1 cellular context compared by ENCODE assay signal in the genomic region with DNA sequence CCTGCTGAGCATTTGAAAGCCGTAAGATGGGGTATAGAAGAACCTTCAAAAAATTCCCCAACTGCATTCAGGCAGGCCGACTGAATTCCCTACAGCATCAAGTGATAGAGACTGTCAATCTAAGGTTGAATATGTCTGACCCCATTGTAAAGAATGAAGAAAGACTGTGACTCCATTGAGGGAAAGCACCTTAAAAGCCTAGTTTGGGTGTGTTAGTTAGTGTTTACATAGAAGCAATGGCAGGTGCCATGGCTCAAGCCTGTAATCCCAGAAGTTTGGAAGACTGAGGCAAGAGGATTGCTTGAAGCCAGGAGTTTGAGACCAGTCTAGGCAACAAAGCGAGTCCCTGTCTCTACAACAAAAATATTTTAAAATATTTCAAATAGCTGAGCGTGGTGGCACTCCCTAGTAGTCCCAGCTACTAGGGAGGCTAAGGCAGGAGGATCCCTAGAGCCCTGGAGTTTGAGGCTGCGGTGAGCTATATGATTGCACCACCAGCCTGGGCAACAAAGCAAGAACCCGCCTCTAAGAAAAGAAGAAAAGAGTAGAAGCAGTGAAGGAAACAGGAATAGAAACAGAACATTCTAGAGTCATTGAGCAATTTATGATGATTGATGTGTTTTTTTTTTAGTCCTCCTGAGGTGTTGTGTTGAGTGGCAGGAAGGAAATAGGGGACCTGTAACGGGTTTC.
A peak's percentile ranks its signal among the peaks of the same experiment; 100 is the strongest.
TF ChIP-seq lines count a peak whose summit lies in the region.

No MANE protein-coding gene starts in this region.

TF ChIP-seq in K562, 482 proteins besides CTCF, POLR2A, EP300 and RAD21 (continued from another document and continues in another):
- TF ChIP-seq, protein P1, sequence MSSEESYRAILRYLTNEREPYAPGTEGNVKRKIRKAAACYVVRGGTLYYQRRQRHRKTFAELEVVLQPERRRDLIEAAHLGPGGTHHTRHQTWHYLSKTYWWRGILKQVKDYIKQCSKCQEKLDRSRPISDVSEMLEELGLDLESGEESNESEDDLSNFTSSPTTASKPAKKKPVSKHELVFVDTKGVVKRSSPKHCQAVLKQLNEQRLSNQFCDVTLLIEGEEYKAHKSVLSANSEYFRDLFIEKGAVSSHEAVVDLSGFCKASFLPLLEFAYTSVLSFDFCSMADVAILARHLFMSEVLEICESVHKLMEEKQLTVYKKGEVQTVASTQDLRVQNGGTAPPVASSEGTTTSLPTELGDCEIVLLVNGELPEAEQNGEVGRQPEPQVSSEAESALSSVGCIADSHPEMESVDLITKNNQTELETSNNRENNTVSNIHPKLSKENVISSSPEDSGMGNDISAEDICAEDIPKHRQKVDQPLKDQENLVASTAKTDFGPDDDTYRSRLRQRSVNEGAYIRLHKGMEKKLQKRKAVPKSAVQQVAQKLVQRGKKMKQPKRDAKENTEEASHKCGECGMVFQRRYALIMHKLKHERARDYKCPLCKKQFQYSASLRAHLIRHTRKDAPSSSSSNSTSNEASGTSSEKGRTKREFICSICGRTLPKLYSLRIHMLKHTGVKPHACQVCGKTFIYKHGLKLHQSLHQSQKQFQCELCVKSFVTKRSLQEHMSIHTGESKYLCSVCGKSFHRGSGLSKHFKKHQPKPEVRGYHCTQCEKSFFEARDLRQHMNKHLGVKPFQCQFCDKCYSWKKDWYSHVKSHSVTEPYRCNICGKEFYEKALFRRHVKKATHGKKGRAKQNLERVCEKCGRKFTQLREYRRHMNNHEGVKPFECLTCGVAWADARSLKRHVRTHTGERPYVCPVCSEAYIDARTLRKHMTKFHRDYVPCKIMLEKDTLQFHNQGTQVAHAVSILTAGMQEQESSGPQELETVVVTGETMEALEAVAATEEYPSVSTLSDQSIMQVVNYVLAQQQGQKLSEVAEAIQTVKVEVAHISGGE (CRISPR knock-in tag; IDR thresholded peaks at IDR 0.05) = peak in 1 of 3 experiments; percentile 74; a peak in 1 of 6 replicates
- TF ChIP-seq ZNF830 (CRISPR knock-in tag; IDR thresholded peaks at IDR 0.05) (no peak), ZKSCAN1 (IDR thresholded peaks at IDR 0.05; ENCODE audit: low read depth, low read length) (no peak), CBX2 (IDR thresholded peaks at IDR 0.05; ENCODE audit: insufficient read depth, low read length, poor library complexity, severe bottlenecking) (no peak), MECOM (CRISPR knock-in tag; IDR thresholded peaks at IDR 0.05) (no peak), ZNF699 (CRISPR knock-in tag; IDR thresholded peaks at IDR 0.05; ENCODE audit: insufficient replicate concordance) (no peak), NFXL1 (CRISPR knock-in tag; IDR thresholded peaks at IDR 0.05) (no peak), CBFA2T3 (IDR thresholded peaks at IDR 0.05) (no peak), NCOA1 (IDR thresholded peaks at IDR 0.05; ENCODE audit: low read depth) (no peak; the same call in 1 of the 2 replicates), ATF1 (CRISPR knock-in tag; IDR thresholded peaks at IDR 0.05) (no peak), ATF1 (tag; IDR thresholded peaks at IDR 0.05) (peak; percentile 62), TCF3 (CRISPR knock-in tag; IDR thresholded peaks at IDR 0.05) (no peak), NR2F6 (CRISPR knock-in tag; IDR thresholded peaks at IDR 0.05) (no peak), NFIC (IDR thresholded peaks at IDR 0.05) (no peak), ZNF24 (IDR thresholded peaks at IDR 0.05) (no peak), ZNF263 (CRISPR knock-in tag; IDR thresholded peaks at IDR 0.05; ENCODE audit: borderline replicate concordance) (no peak), ZNF444 (CRISPR knock-in tag; IDR thresholded peaks at IDR 0.05) (no peak), MTA2 (IDR thresholded peaks at IDR 0.05; ENCODE audit: low read depth) (no peak), ZNF707 (CRISPR knock-in tag; conservative IDR thresholded peaks at IDR 0.05) (no peak), ZNF76 (CRISPR knock-in tag; IDR thresholded peaks at IDR 0.05; ENCODE audit: borderline replicate concordance) (no peak), ZFP1 (CRISPR knock-in tag; IDR thresholded peaks at IDR 0.05) (no peak), NFYB (IDR thresholded peaks at IDR 0.05; ENCODE audit: extremely low read depth, insufficient read length) (no peak), ZEB2 (IDR thresholded peaks at IDR 0.05) (no peak), ILF3 (IDR thresholded peaks at IDR 0.05; ENCODE audit: borderline replicate concordance) (no peak), BCL6 (CRISPR knock-in tag; IDR thresholded peaks at IDR 0.05) (no peak), MBD2 (IDR thresholded peaks at IDR 0.05; ENCODE audit: borderline replicate concordance, low read depth) (no peak), RBM15 (IDR thresholded peaks at IDR 0.05; ENCODE audit: insufficient read depth, low read length) (no peak)
- TF ChIP-seq, protein P2, sequence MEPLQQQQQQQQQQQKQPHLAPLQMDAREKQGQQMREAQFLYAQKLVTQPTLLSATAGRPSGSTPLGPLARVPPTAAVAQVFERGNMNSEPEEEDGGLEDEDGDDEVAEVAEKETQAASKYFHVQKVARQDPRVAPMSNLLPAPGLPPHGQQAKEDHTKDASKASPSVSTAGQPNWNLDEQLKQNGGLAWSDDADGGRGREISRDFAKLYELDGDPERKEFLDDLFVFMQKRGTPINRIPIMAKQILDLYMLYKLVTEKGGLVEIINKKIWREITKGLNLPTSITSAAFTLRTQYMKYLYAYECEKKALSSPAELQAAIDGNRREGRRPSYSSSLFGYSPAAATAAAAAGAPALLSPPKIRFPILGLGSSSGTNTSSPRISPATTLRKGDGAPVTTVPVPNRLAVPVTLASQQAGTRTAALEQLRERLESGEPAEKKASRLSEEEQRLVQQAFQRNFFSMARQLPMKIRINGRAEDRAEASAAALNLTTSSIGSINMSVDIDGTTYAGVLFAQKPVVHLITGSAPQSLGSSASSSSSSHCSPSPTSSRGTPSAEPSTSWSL (CRISPR knock-in tag; IDR thresholded peaks at IDR 0.05; ENCODE audit: borderline replicate concordance) = no peak
- TF ChIP-seq, protein P3, sequence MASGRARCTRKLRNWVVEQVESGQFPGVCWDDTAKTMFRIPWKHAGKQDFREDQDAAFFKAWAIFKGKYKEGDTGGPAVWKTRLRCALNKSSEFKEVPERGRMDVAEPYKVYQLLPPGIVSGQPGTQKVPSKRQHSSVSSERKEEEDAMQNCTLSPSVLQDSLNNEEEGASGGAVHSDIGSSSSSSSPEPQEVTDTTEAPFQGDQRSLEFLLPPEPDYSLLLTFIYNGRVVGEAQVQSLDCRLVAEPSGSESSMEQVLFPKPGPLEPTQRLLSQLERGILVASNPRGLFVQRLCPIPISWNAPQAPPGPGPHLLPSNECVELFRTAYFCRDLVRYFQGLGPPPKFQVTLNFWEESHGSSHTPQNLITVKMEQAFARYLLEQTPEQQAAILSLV (tag; IDR thresholded peaks at IDR 0.05) = 0 out of 2 replicates have a peak, but pooled peaks have one; percentile 5
- TF ChIP-seq, protein P4, sequence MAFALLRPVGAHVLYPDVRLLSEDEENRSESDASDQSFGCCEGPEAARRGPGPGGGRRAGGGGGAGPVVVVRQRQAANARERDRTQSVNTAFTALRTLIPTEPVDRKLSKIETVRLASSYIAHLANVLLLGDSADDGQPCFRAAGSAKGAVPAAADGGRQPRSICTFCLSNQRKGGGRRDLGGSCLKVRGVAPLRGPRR (CRISPR knock-in tag; IDR thresholded peaks at IDR 0.05) = no peak
- TF ChIP-seq, protein P5, sequence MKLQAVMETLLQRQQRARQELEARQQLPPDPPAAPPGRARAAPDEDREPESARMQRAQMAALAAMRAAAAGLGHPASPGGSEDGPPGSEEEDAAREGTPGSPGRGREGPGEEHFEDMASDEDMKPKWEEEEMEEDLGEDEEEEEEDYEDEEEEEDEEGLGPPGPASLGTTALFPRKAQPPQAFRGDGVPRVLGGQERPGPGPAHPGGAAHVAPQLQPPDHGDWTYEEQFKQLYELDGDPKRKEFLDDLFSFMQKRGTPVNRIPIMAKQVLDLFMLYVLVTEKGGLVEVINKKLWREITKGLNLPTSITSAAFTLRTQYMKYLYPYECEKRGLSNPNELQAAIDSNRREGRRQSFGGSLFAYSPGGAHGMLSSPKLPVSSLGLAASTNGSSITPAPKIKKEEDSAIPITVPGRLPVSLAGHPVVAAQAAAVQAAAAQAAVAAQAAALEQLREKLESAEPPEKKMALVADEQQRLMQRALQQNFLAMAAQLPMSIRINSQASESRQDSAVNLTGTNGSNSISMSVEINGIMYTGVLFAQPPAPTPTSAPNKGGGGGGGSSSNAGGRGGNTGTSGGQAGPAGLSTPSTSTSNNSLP (IDR thresholded peaks at IDR 0.05; ENCODE audit: borderline replicate concordance, low read depth, low read length) = no peak; the same call in 1 of the 2 replicates
- TF ChIP-seq, protein P6, sequence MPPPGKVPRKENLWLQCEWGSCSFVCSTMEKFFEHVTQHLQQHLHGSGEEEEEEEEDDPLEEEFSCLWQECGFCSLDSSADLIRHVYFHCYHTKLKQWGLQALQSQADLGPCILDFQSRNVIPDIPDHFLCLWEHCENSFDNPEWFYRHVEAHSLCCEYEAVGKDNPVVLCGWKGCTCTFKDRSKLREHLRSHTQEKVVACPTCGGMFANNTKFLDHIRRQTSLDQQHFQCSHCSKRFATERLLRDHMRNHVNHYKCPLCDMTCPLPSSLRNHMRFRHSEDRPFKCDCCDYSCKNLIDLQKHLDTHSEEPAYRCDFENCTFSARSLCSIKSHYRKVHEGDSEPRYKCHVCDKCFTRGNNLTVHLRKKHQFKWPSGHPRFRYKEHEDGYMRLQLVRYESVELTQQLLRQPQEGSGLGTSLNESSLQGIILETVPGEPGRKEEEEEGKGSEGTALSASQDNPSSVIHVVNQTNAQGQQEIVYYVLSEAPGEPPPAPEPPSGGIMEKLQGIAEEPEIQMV (tag; conservative IDR thresholded peaks at IDR 0.05; ENCODE audit: low read depth) = peak; percentile 16; the same call in 1 of the 2 replicates
- TF ChIP-seq, protein P7, sequence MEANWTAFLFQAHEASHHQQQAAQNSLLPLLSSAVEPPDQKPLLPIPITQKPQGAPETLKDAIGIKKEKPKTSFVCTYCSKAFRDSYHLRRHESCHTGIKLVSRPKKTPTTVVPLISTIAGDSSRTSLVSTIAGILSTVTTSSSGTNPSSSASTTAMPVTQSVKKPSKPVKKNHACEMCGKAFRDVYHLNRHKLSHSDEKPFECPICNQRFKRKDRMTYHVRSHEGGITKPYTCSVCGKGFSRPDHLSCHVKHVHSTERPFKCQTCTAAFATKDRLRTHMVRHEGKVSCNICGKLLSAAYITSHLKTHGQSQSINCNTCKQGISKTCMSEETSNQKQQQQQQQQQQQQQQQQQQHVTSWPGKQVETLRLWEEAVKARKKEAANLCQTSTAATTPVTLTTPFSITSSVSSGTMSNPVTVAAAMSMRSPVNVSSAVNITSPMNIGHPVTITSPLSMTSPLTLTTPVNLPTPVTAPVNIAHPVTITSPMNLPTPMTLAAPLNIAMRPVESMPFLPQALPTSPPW (CRISPR knock-in tag; IDR thresholded peaks at IDR 0.05) = 0 out of 2 replicates have a peak, but pooled peaks have one; percentile 28
- TF ChIP-seq, protein P8, sequence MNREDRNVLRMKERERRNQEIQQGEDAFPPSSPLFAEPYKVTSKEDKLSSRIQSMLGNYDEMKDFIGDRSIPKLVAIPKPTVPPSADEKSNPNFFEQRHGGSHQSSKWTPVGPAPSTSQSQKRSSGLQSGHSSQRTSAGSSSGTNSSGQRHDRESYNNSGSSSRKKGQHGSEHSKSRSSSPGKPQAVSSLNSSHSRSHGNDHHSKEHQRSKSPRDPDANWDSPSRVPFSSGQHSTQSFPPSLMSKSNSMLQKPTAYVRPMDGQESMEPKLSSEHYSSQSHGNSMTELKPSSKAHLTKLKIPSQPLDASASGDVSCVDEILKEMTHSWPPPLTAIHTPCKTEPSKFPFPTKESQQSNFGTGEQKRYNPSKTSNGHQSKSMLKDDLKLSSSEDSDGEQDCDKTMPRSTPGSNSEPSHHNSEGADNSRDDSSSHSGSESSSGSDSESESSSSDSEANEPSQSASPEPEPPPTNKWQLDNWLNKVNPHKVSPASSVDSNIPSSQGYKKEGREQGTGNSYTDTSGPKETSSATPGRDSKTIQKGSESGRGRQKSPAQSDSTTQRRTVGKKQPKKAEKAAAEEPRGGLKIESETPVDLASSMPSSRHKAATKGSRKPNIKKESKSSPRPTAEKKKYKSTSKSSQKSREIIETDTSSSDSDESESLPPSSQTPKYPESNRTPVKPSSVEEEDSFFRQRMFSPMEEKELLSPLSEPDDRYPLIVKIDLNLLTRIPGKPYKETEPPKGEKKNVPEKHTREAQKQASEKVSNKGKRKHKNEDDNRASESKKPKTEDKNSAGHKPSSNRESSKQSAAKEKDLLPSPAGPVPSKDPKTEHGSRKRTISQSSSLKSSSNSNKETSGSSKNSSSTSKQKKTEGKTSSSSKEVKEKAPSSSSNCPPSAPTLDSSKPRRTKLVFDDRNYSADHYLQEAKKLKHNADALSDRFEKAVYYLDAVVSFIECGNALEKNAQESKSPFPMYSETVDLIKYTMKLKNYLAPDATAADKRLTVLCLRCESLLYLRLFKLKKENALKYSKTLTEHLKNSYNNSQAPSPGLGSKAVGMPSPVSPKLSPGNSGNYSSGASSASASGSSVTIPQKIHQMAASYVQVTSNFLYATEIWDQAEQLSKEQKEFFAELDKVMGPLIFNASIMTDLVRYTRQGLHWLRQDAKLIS (CRISPR knock-in tag; IDR thresholded peaks at IDR 0.05) = no peak
- TF ChIP-seq, protein P9, sequence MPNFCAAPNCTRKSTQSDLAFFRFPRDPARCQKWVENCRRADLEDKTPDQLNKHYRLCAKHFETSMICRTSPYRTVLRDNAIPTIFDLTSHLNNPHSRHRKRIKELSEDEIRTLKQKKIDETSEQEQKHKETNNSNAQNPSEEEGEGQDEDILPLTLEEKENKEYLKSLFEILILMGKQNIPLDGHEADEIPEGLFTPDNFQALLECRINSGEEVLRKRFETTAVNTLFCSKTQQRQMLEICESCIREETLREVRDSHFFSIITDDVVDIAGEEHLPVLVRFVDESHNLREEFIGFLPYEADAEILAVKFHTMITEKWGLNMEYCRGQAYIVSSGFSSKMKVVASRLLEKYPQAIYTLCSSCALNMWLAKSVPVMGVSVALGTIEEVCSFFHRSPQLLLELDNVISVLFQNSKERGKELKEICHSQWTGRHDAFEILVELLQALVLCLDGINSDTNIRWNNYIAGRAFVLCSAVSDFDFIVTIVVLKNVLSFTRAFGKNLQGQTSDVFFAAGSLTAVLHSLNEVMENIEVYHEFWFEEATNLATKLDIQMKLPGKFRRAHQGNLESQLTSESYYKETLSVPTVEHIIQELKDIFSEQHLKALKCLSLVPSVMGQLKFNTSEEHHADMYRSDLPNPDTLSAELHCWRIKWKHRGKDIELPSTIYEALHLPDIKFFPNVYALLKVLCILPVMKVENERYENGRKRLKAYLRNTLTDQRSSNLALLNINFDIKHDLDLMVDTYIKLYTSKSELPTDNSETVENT (CRISPR knock-in tag; IDR thresholded peaks at IDR 0.05) = no peak
- TF ChIP-seq, protein P10, sequence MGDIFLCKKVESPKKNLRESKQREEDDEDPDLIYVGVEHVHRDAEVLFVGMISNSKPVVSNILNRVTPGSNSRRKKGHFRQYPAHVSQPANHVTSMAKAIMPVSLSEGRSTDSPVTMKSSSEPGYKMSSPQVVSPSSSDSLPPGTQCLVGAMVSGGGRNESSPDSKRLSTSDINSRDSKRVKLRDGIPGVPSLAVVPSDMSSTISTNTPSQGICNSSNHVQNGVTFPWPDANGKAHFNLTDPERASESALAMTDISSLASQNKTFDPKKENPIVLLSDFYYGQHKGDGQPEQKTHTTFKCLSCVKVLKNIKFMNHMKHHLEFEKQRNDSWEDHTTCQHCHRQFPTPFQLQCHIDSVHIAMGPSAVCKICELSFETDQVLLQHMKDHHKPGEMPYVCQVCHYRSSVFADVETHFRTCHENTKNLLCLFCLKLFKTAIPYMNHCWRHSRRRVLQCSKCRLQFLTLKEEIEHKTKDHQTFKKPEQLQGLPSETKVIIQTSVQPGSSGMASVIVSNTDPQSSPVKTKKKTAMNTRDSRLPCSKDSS (IDR thresholded peaks at IDR 0.05; ENCODE audit: low read depth, partially characterized antibody) = no peak
